Comparison of ENCODE assay signal across 8 cellular contexts in the genomic region with DNA sequence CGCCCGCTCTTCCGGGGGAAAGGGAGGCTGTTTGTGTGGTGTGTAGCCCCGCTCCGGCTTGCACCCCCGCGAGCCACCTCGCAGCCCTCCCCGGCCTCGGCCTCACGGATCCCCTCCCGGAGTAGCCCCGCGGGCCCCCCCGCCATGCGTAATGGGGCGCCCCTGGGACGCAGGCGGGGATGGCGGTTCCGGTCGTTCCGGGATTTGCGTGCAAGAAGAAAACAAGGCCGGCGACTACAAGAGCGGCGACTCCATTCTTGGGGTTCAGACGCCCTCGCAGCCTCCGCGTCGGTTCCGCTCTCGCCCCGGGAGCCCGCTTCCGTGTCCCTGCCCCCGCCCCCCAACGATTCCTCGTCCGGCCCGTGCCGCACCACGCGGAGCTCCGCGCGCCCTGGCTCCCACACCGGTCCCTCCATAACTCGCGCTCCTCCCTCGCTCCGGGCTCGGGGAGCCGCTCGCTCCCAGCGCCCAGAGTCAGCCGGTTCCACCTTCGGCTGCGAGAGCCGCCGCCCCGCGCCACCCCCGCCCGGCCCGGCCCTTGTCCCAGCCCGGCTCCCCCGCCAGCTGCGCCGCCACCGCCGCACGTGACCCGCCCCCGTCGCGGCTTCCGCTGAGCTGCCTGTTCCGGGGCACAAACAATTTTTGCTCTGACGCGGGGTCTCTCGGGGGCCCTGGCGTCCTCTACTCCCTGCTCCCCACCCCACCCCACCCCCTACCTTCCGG.
DNase-seq lines count a peak whose midpoint lies in the region; ATAC-seq, FAIRE-seq and TF ChIP-seq lines count a peak whose summit lies in the region.

No MANE protein-coding gene starts in this region.

- peak; percentile 15; the same call in 1 of the 2 replicates for TF ChIP-seq POLR2A in GM12892 (IDR thresholded peaks at IDR 0.05; ENCODE audit: low read depth, low read length)

- H3K9me3 ChIP-seq in iPS-20b (ENCODE audit: insufficient read depth, low read depth, low read length) = no peaks in the 10 kb centered on the region
- H3K9me3 ChIP-seq in smooth muscle cell (replicated peaks; ENCODE audit: low read depth) = no peaks in the 10 kb centered on the region

- peak overlapping the region; percentile 84 for H3K4me2 ChIP-seq in smooth muscle cell

- peak overlapping the region; percentile 94 for H3K27ac Mint-ChIP-seq in T-helper 1 cell treated with Interleukin-12 subunit alpha and Interleukin-12 subunit beta and Interleukin-4 antibody, amounts not matched to agents 30 μg/mL and 1 μg/mL, for 36 hours

- peak overlapping the region; percentile 80 for H2AFZ ChIP-seq in smooth muscle cell (ENCODE audit: low read depth)

- no peaks in the 10 kb centered on the region for H4K20me1 ChIP-seq in smooth muscle cell (ENCODE audit: low read depth)

- peak overlapping the region; percentile 77 for H3K27ac ChIP-seq in iPS-20b (ENCODE audit: low read length)
- peak overlapping the region; percentile 82 for H3K27ac ChIP-seq in smooth muscle cell (ENCODE audit: low read depth)

- H3K36me3 Mint-ChIP-seq in T-helper 1 cell treated with Interleukin-12 subunit alpha and Interleukin-12 subunit beta and Interleukin-4 antibody, amounts not matched to agents 30 μg/mL and 1 μg/mL, for 36 hours (ENCODE audit: low read depth) = no peaks in the 10 kb centered on the region

- no peaks in the 10 kb centered on the region for H3K79me2 ChIP-seq in smooth muscle cell (ENCODE audit: low read depth)

- H3K4me3 Mint-ChIP-seq in T-helper 1 cell treated with Interleukin-12 subunit alpha and Interleukin-12 subunit beta and Interleukin-4 antibody, amounts not matched to agents 30 μg/mL and 1 μg/mL, for 36 hours = peak overlapping the region; percentile 81

- no peak for DNase-seq in GM12892 (ENCODE audit: insufficient read length)
- DNase-seq in astrocyte of the hippocampus (ENCODE audit: low read depth, low spot score) = peak; percentile 40
- peak; percentile 46 for DNase-seq in smooth muscle cell (lab: John Stamatoyannopoulos, UW; ENCODE audit: unreplicated experiment)
- no peak for DNase-seq in pons (ENCODE audit: low spot score)
- DNase-seq in NCI-H446 treated with DMSO at 0.1 percent for 48 hours (lab: John Stamatoyannopoulos, UW) = no peak

- H3K4me1 ChIP-seq in iPS-20b (ENCODE audit: insufficient read depth, low read length) = peaks cover 9% of the 10 kb centered on the region; the same call in 1 of the 2 replicates
- peaks cover 8% of the 10 kb centered on the region for H3K4me1 ChIP-seq in smooth muscle cell (ENCODE audit: low read depth)

- no peak for TF ChIP-seq CTCF in smooth muscle cell (IDR thresholded peaks at IDR 0.05; ENCODE audit: borderline replicate concordance, insufficient read depth, poor library complexity, severe bottlenecking)

- H3K4me3 ChIP-seq in iPS-20b (ENCODE audit: low read length) (peak overlapping the region; percentile 74), smooth muscle cell (peak overlapping the region; percentile 65)

- H3F3A ChIP-seq in smooth muscle cell (ENCODE audit: low read depth) = peaks cover 22% of the 10 kb centered on the region

- peaks cover 25% of the 10 kb centered on the region for H3K4me1 Mint-ChIP-seq in T-helper 1 cell treated with Interleukin-12 subunit alpha and Interleukin-12 subunit beta and Interleukin-4 antibody, amounts not matched to agents 30 μg/mL and 1 μg/mL, for 36 hours (ENCODE audit: low read depth)

- no peaks in the 10 kb centered on the region for H3K27me3 Mint-ChIP-seq in T-helper 1 cell treated with Interleukin-12 subunit alpha and Interleukin-12 subunit beta and Interleukin-4 antibody, amounts not matched to agents 30 μg/mL and 1 μg/mL, for 36 hours (ENCODE audit: low read depth)

- peaks cover 20% of the 10 kb centered on the region for H3K27me3 ChIP-seq in iPS-20b (ENCODE audit: insufficient read depth, low read length)
- H3K27me3 ChIP-seq in smooth muscle cell (ENCODE audit: low read depth) = no peaks in the 10 kb centered on the region

- WGBS in smooth muscle cell (ENCODE audit: low lambda C conversion rate) = 4% methylated on average over 29 of the region's 86 CpGs

- FAIRE-seq in GM12892 (lab: Jason Lieb, UNC) = peak; percentile 17

- peak; percentile 21 for ATAC-seq in HG02870 (IDR thresholded peaks at IDR 0.05; ENCODE audit: unreplicated experiment)

- no peaks in the 10 kb centered on the region for H3K9me3 Mint-ChIP-seq in T-helper 1 cell treated with Interleukin-12 subunit alpha and Interleukin-12 subunit beta and Interleukin-4 antibody, amounts not matched to agents 30 μg/mL and 1 μg/mL, for 36 hours

- H3K9ac ChIP-seq in iPS-20b (ENCODE audit: low read depth, low read length) = peak overlapping the region; percentile 88
- peak overlapping the region; percentile 56 for H3K9ac ChIP-seq in smooth muscle cell (ENCODE audit: low read depth)

- H3K36me3 ChIP-seq in iPS-20b (ENCODE audit: insufficient read depth, low read depth, low read length) (no peaks in the 10 kb centered on the region), smooth muscle cell (ENCODE audit: low read depth) (no peaks in the 10 kb centered on the region)

Comparison
In these comparisons a context has a peak if more than half of its experiments do, and no peak if none do; other contexts are left out.
1. DNase-seq: peak in astrocyte of the hippocampus (single experiment) and smooth muscle cell (single experiment); none in GM12892 (single experiment), pons (single experiment) and NCI-H446 treated with DMSO at 0.1 percent for 48 hours (single experiment).